In genomic region chr12:55716582-55717396, GRCh38 we compare ENCODE assay signal across 8 cellular contexts. TPM values are rescaled to one million over a fixed set of nuclear protein-coding genes. Genes with fewer than 3 reads are reported as not detected.
DNase-seq lines count a peak whose midpoint lies in the region; ATAC-seq and TF ChIP-seq lines count a peak whose summit lies in the region.

No MANE protein-coding gene starts in this region.

- H3K27ac ChIP-seq in CD8-positive, alpha-beta T cell (ENCODE audit: low read depth, low read length), result peak overlapping the region; percentile 67
- H3K27ac ChIP-seq in WERI-Rb-1 (peak overlapping the region; percentile 90), right cardiac atrium (ENCODE audit: low read length) (peak overlapping the region; percentile 87)

- DNase-seq in CD8-positive, alpha-beta T cell, result no peak
- DNase-seq in WERI-Rb-1, result no peak
- peak; percentile 34 to 52 (median 37) for DNase-seq in right cardiac atrium
- no peak for DNase-seq in stimulated activated naive B cell treated with anti-CD40 and anti-IgM and Interleukin-4, amounts not matched to agents 10 μg/mL and 1 μg/mL and 100 μg/mL, for 72 hours
- DNase-seq in NCI-H510A (lab: John Stamatoyannopoulos, UW), result no peak
- DNase-seq in NCI-H1105 (lab: John Stamatoyannopoulos, UW), result no peak
- no peak for DNase-seq in stimulated activated CD4-positive, alpha-beta T cell treated with anti-CD3 and anti-CD28 coated beads, Interleukin-4, amount 100 ng/mL, for 1 hour

- H3K4me3 ChIP-seq in CD8-positive, alpha-beta T cell (ENCODE audit: low read depth, low read length), result peak overlapping the region; percentile 84
- H3K4me3 ChIP-seq in WERI-Rb-1 (ENCODE audit: low read depth, low read length), result peak overlapping the region; percentile 92
- H3K4me3 ChIP-seq in right cardiac atrium (ENCODE audit: low read length), result peak overlapping the region; percentile 51

- H3K9me3 ChIP-seq in CD8-positive, alpha-beta T cell (ENCODE audit: low read length), result no peaks in the 10 kb centered on the region
- no peaks in the 10 kb centered on the region for H3K9me3 ChIP-seq in WERI-Rb-1 (ENCODE audit: severe bottlenecking)
- H3K9me3 ChIP-seq in right cardiac atrium (ENCODE audit: control insufficient read depth, low read length), result no peaks in the 10 kb centered on the region

- H3K4me3 Mint-ChIP-seq in CD8-positive, alpha-beta T cell, result peak overlapping the region; percentile 94
- H3K4me3 Mint-ChIP-seq in stimulated activated naive B cell treated with anti-CD40 and anti-IgM and Interleukin-4, amounts not matched to agents 10 μg/mL and 1 μg/mL and 100 μg/mL, for 72 hours, result peak overlapping the region; percentile 93 to 95

- CTCF ChIA-PET in CD8-positive, alpha-beta T cell (lab: Charles Lee), result interaction anchor here (1.3 to 14.8 kb wide), 6 partner anchors 11 to 70 kb away, joined by 3 to 176 read pairs (median 6); partner anchors contain the start of gene CD63

- no peaks in the 10 kb centered on the region for H3K9me3 Mint-ChIP-seq in CD8-positive, alpha-beta T cell
- no peaks in the 10 kb centered on the region for H3K9me3 Mint-ChIP-seq in stimulated activated naive B cell treated with anti-CD40 and anti-IgM and Interleukin-4, amounts not matched to agents 10 μg/mL and 1 μg/mL and 100 μg/mL, for 72 hours

- H3K27ac Mint-ChIP-seq in CD8-positive, alpha-beta T cell, result peak overlapping the region; percentile 90
- H3K27ac Mint-ChIP-seq in stimulated activated naive B cell treated with anti-CD40 and anti-IgM and Interleukin-4, amounts not matched to agents 10 μg/mL and 1 μg/mL and 100 μg/mL, for 72 hours, result peak overlapping the region; percentile 98

- H3K36me3 Mint-ChIP-seq in CD8-positive, alpha-beta T cell, result peaks cover 21% of the 10 kb centered on the region
- H3K36me3 Mint-ChIP-seq in stimulated activated naive B cell treated with anti-CD40 and anti-IgM and Interleukin-4, amounts not matched to agents 10 μg/mL and 1 μg/mL and 100 μg/mL, for 72 hours, result peaks cover 4 to 14% of the 10 kb centered on the region in 2 donors

- no peaks in the 10 kb centered on the region for H3K36me3 ChIP-seq in CD8-positive, alpha-beta T cell (ENCODE audit: insufficient read depth, low read length)
- peaks cover 11% of the 10 kb centered on the region; the same call in 1 of the 2 replicates for H3K36me3 ChIP-seq in WERI-Rb-1

- 12% methylated on average over 18 of the region's 18 CpGs for WGBS in right cardiac atrium

- no peak for ATAC-seq in CD8-positive, alpha-beta T cell
- ATAC-seq in HG02973 (IDR thresholded peaks at IDR 0.05; ENCODE audit: unreplicated experiment) (peak; percentile 20), right cardiac atrium (peak in 1 of 2 donors; percentile 7)
- peak; percentile 20 to 21 for ATAC-seq in stimulated activated naive B cell treated with anti-CD40 and anti-IgM and Interleukin-4, amounts not matched to agents 10 μg/mL and 1 μg/mL and 100 μg/mL, for 72 hours (replicated peaks)

- H3K27me3 ChIP-seq in CD8-positive, alpha-beta T cell (ENCODE audit: insufficient read depth, low read length), result no peaks in the 10 kb centered on the region
- H3K27me3 ChIP-seq in WERI-Rb-1 (ENCODE audit: insufficient read depth, low read depth, severe bottlenecking) (no peaks in the 10 kb centered on the region), right cardiac atrium (ENCODE audit: control insufficient read depth, insufficient read depth) (no peaks in the 10 kb centered on the region)

- POLR2A ChIA-PET in CD8-positive, alpha-beta T cell (lab: Charles Lee), result interaction anchor here (0.9 to 3.9 kb wide), 13 partner anchors 8 to 1035 kb away, joined by 3 to 24 read pairs (median 5); partner anchors contain the start of genes CD63, ITGA7, NACA and ORMDL2

- H3K4me1 ChIP-seq in CD8-positive, alpha-beta T cell (ENCODE audit: insufficient read depth, low read length), result peaks cover 23% of the 10 kb centered on the region
- peaks cover 32% of the 10 kb centered on the region for H3K4me1 ChIP-seq in right cardiac atrium (ENCODE audit: control insufficient read depth, insufficient read depth, low read length)

- TF ChIP-seq CTCF in CD8-positive, alpha-beta T cell (IDR thresholded peaks at IDR 0.05), result no peak
- no peak for TF ChIP-seq CTCF in WERI-Rb-1 (IDR thresholded peaks at IDR 0.05; ENCODE audit: low read depth, low read length)

- intact Hi-C loops in CD8-positive, alpha-beta T cell (cut with DNase I, micrococcal nuclease), result loop anchor here (1.0 to 5.0 kb wide), 9 partner anchors 12 to 1304 kb away; partner anchors contain the start of genes DNAJC14 (in 1 of the 2), MYL6B (in 1 of the 2) and SPRYD4 (in 1 of the 2)
- intact Hi-C loops in right cardiac atrium (cut with DNase I), result loop anchor here in 1 of 4 donors (5.0 kb wide), 1 partner anchor 34 kb away; a partner anchor contains a TSS

- no peaks in the 10 kb centered on the region for H3K27me3 Mint-ChIP-seq in CD8-positive, alpha-beta T cell (ENCODE audit: low read depth)
- H3K27me3 Mint-ChIP-seq in stimulated activated naive B cell treated with anti-CD40 and anti-IgM and Interleukin-4, amounts not matched to agents 10 μg/mL and 1 μg/mL and 100 μg/mL, for 72 hours, result no peaks in the 10 kb centered on the region

- peaks cover 36% of the 10 kb centered on the region for H3K4me1 Mint-ChIP-seq in CD8-positive, alpha-beta T cell (ENCODE audit: low read depth)
- H3K4me1 Mint-ChIP-seq in stimulated activated naive B cell treated with anti-CD40 and anti-IgM and Interleukin-4, amounts not matched to agents 10 μg/mL and 1 μg/mL and 100 μg/mL, for 72 hours, result peaks cover 24 to 43% of the 10 kb centered on the region in 2 donors

RNA-seq across cellular contexts. Expression of gene BLOC1S1, which starts 0.9 kb away (rescaled TPM):
- total RNA-seq in CD8-positive, alpha-beta T cell, result 10 to 100 TPM; 29.4 to 29.6 TPM
- 100 to 1,000 TPM; 134 to 149 (median 139) TPM for total RNA-seq in right cardiac atrium
- 205 TPM for polyA plus RNA-seq in right cardiac atrium

RNA-seq across cellular contexts. Expression of gene RDH5, which starts 3.4 kb away (rescaled TPM):
- total RNA-seq in CD8-positive, alpha-beta T cell, result 1 to 10 TPM; 5.5 to 7.8 TPM
- 10 to 100 TPM; 15.9 to 27.7 (median 23.3) TPM for total RNA-seq in right cardiac atrium
- 24.1 TPM for polyA plus RNA-seq in right cardiac atrium

RNA-seq across cellular contexts. Expression of gene ITGA7, which starts 9.1 kb away (rescaled TPM):
- total RNA-seq in CD8-positive, alpha-beta T cell, result 1 to 10 TPM; 1.0 to 1.1 TPM
- 100 to 1,000 TPM; 465 to 674 (median 604) TPM for total RNA-seq in right cardiac atrium
- polyA plus RNA-seq in right cardiac atrium, result 288 TPM

RNA-seq across cellular contexts. Expression of gene CD63, which starts 12.0 kb away (rescaled TPM):
- total RNA-seq in CD8-positive, alpha-beta T cell, result 10 to 100 TPM; 27.0 to 33.8 TPM
- 1,000 to 10,000 TPM; 1,076 to 1,430 (median 1,264) TPM for total RNA-seq in right cardiac atrium
- 1,376 TPM for polyA plus RNA-seq in right cardiac atrium

RNA-seq across cellular contexts. Expression of gene GDF11, which starts 26.1 kb away (rescaled TPM):
- 1 to 10 TPM; 4.3 to 4.6 TPM for total RNA-seq in CD8-positive, alpha-beta T cell
- total RNA-seq in right cardiac atrium, result 10 to 100 TPM; 16.2 to 17.5 (median 16.7) TPM
- 11.5 TPM for polyA plus RNA-seq in right cardiac atrium

Comparison
In these comparisons a context has a peak if more than half of its experiments do, and no peak if none do; other contexts are left out.
1. DNase-seq: peak in right cardiac atrium (3 of 3); none in CD8-positive, alpha-beta T cell (0 of 7), WERI-Rb-1 (single experiment), stimulated activated naive B cell treated with anti-CD40 and anti-IgM and Interleukin-4, amounts not matched to agents 10 μg/mL and 1 μg/mL and 100 μg/mL, for 72 hours (single experiment), NCI-H510A (single experiment), NCI-H1105 (single experiment) and stimulated activated CD4-positive, alpha-beta T cell treated with anti-CD3 and anti-CD28 coated beads, Interleukin-4, amount 100 ng/mL, for 1 hour (single experiment).
2. RNA of gene BLOC1S1, which starts 0.9 kb away (total RNA-seq): 134 to 149 TPM in right cardiac atrium; 29.4 to 29.6 TPM in CD8-positive, alpha-beta T cell; every median in the first group is over 4 times any median in the second.
3. RNA of gene ITGA7, which starts 9.1 kb away (total RNA-seq): 465 to 674 TPM in right cardiac atrium; 1.0 to 1.1 TPM in CD8-positive, alpha-beta T cell; every median in the first group is over 100 times any median in the second.
4. Peak in every context shown above with its lines, with median percentiles within 50 percentile points of each other: H3K27ac ChIP-seq and H3K4me3 ChIP-seq.